8 cellular contexts compared by ENCODE assay signal in the genomic region with DNA sequence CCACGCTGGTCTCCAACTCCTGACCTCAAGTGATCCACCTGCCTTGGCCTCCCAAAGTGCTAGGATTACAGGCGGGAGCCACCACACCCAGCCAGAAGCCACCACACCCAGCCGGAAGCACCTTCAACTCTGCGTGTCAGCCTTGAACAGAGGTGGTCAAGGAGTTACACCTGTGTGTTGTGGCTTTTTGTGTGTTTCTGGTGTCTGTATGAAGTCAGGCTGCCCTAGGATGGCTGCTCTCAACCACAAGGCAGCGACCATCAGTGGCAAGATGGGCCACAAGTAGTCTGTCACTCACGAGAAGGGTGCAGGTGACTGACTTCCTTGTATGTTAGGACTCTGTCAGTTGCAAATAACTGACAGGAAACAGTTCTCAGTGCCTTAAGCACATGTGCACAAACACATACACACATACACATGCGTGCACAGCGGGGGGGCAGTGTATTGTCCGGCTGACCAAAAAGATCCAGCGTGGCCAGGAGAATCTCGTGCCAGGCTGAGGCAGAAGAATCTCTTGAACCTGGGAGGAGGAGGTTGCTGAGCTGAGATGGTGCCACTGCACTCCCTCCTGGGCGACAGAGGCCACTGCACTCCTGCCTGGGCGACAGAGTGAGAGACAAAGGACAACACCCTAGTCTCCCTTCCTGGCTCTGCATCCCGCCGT. TPM values are rescaled to one million over a fixed set of nuclear protein-coding genes. Genes with fewer than 3 reads are reported as not detected.
DNase-seq lines count a peak whose midpoint lies in the region; ATAC-seq and TF ChIP-seq lines count a peak whose summit lies in the region.

No MANE protein-coding gene starts in this region.

- CTCF ChIA-PET in SK-N-SH (lab: Yijun Ruan, JAX) = interaction anchor here (0.8 to 1.8 kb wide), 9 partner anchors 12 to 634 kb away, joined by 3 to 5 read pairs (median 3); no protein-coding TSS in a partner anchor

- H3F3A ChIP-seq in SK-N-SH (replicated peaks; ENCODE audit: insufficient read depth) = no peaks in the 10 kb centered on the region

- TF ChIP-seq RAD21 in SK-N-SH (IDR thresholded peaks at IDR 0.05; ENCODE audit: low read length) = peak; percentile 61

- in situ Hi-C loops in GM13976 (cut with MboI; ENCODE audit: low sequenced_read_pairs, unreplicated experiment) = no loop called here

- no peak for TF ChIP-seq EP300 in SK-N-SH (IDR thresholded peaks at IDR 0.05; ENCODE audit: borderline replicate concordance in 1 of 2, low read depth in 1 of 2, low read length in 1 of 2)

- POLR2A ChIA-PET in SK-N-SH (lab: Yijun Ruan, JAX) = no interaction called here

- DNase-seq in GM13976 (ENCODE audit: low spot score) = peak; percentile 51
- peak; percentile 58 for DNase-seq in SK-N-SH
- DNase-seq in cardiac fibroblast (ENCODE audit: low read depth in 2 of 2) = peak in 1 of 2 donors; percentile 22
- DNase-seq in stimulated activated CD4-positive, alpha-beta T cell treated with anti-CD3 and anti-CD28 coated beads, Interleukin-4, amount 100 ng/mL, for 4 hours = peak; percentile 29 to 33
- no peak for DNase-seq in effector CD8-positive, alpha-beta T cell (lab: John Stamatoyannopoulos, UW)

- H3K4me1 ChIP-seq in SK-N-SH (ENCODE audit: control insufficient read depth in 1 of 2, insufficient read depth in 2 of 2, low read depth in 1 of 2, low read length in 1 of 2) = peaks cover 0 to 2% of the 10 kb centered on the region in 2 experiments; a peak in 1 of 4 replicates

- no peaks in the 10 kb centered on the region for H3K79me2 ChIP-seq in SK-N-SH (ENCODE audit: insufficient read depth)

- no peak overlapping the region for H2AFZ ChIP-seq in SK-N-SH (ENCODE audit: low read depth)

- H4K20me1 ChIP-seq in SK-N-SH (ENCODE audit: insufficient read depth) = no peaks in the 10 kb centered on the region

- ATAC-seq in HG03439 (IDR thresholded peaks at IDR 0.05; ENCODE audit: unreplicated experiment) (no peak), GM21717 (IDR thresholded peaks at IDR 0.05; ENCODE audit: unreplicated experiment) (no peak), GM19395 (IDR thresholded peaks at IDR 0.05; ENCODE audit: unreplicated experiment) (no peak)

- H3K27ac ChIP-seq in SK-N-SH (ENCODE audit: low read depth in 2 of 2, low read length in 1 of 2) = no peak overlapping the region

- H3K36me3 ChIP-seq in SK-N-SH (replicated peaks in 1 of 2; ENCODE audit: control insufficient read depth in 1 of 2, insufficient read depth in 2 of 2, low read length in 1 of 2) = no peaks in the 10 kb centered on the region

- WGBS in SK-N-SH (ENCODE audit: low lambda C conversion rate) = 87% methylated on average over 10 of the region's 15 CpGs

- no peaks in the 10 kb centered on the region for H3K9me3 ChIP-seq in SK-N-SH

- no peak overlapping the region for H3K4me2 ChIP-seq in SK-N-SH

- H3K4me3 ChIP-seq in SK-N-SH (ENCODE audit: low read depth in 2 of 2, low read length in 1 of 2) (no peak overlapping the region), cardiac fibroblast (replicated peaks in 1 of 2; ENCODE audit: low read depth in 2 of 2, low read length in 2 of 2) (no peak overlapping the region)

- peak; percentile 27 for TF ChIP-seq CTCF in GM13976 (IDR thresholded peaks at IDR 0.05; ENCODE audit: borderline replicate concordance, control extremely low read depth, extremely low read depth, insufficient read depth, missing control alignments)
- TF ChIP-seq CTCF in SK-N-SH (IDR thresholded peaks at IDR 0.05) = peak; percentile 31
- TF ChIP-seq CTCF in cardiac fibroblast (IDR thresholded peaks at IDR 0.05; ENCODE audit: low read depth, low read length) = peak; percentile 42

- no peak overlapping the region for H3K9ac ChIP-seq in SK-N-SH

- no peaks in the 10 kb centered on the region for H3K27me3 ChIP-seq in SK-N-SH (ENCODE audit: insufficient read depth)

- H3K9me2 ChIP-seq in SK-N-SH = no peaks in the 10 kb centered on the region

TF ChIP-seq in SK-N-SH, 30 proteins besides CTCF, POLR2A, EP300 and RAD21:
- TF ChIP-seq SMC3 (IDR thresholded peaks at IDR 0.05; ENCODE audit: low read depth, low read length) (peak; percentile 31; the same call in 1 of the 2 replicates), RCOR1 (IDR thresholded peaks at IDR 0.05; ENCODE audit: low read length) (no peak)
TF ChIP-seq in SK-N-SH: peak in this region for 1.

RNA-seq across cellular contexts. Expression of gene P2RX4, which starts 13.5 kb away (rescaled TPM):
- 24.2 and 32.2 TPM in 2 replicates for polyA plus RNA-seq in SK-N-SH (2012; rRNA removed)
- polyA plus RNA-seq in SK-N-SH (2012; cell fraction: cytosol; rRNA removed) = 13.4 and 22.6 TPM in 2 replicates
- polyA plus RNA-seq in SK-N-SH (2012; cell fraction: nucleus; rRNA removed) = 17.6 and 24.1 TPM in 2 replicates
